Comparison of ENCODE assay signal across 1 cellular context in genomic region chr17:298791-299450, GRCh38.
TF ChIP-seq lines count a peak whose summit lies in the region.

No MANE protein-coding gene starts in this region.

TF ChIP-seq in GM23338, 12 proteins besides CTCF, POLR2A, EP300 and RAD21 (continued from another document):
- TF ChIP-seq ZNF462 (CRISPR knock-in tag; IDR thresholded peaks at IDR 0.05) (no peak), POLR2AphosphoS5 (IDR thresholded peaks at IDR 0.05; ENCODE audit: low read depth) (no peak), EZH2phosphoT487 (IDR thresholded peaks at IDR 0.05; ENCODE audit: unreplicated experiment) (no peak), CREB1 (CRISPR knock-in tag; IDR thresholded peaks at IDR 0.05; ENCODE audit: low read depth) (no peak), JUNB (IDR thresholded peaks at IDR 0.05; ENCODE audit: unreplicated experiment) (no peak)
- TF ChIP-seq, protein P1, sequence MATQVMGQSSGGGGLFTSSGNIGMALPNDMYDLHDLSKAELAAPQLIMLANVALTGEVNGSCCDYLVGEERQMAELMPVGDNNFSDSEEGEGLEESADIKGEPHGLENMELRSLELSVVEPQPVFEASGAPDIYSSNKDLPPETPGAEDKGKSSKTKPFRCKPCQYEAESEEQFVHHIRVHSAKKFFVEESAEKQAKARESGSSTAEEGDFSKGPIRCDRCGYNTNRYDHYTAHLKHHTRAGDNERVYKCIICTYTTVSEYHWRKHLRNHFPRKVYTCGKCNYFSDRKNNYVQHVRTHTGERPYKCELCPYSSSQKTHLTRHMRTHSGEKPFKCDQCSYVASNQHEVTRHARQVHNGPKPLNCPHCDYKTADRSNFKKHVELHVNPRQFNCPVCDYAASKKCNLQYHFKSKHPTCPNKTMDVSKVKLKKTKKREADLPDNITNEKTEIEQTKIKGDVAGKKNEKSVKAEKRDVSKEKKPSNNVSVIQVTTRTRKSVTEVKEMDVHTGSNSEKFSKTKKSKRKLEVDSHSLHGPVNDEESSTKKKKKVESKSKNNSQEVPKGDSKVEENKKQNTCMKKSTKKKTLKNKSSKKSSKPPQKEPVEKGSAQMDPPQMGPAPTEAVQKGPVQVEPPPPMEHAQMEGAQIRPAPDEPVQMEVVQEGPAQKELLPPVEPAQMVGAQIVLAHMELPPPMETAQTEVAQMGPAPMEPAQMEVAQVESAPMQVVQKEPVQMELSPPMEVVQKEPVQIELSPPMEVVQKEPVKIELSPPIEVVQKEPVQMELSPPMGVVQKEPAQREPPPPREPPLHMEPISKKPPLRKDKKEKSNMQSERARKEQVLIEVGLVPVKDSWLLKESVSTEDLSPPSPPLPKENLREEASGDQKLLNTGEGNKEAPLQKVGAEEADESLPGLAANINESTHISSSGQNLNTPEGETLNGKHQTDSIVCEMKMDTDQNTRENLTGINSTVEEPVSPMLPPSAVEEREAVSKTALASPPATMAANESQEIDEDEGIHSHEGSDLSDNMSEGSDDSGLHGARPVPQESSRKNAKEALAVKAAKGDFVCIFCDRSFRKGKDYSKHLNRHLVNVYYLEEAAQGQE (IDR thresholded peaks at IDR 0.05; ENCODE audit: unreplicated experiment), result no peak
